ENCODE assay signal across 11 cellular contexts in the genomic region with DNA sequence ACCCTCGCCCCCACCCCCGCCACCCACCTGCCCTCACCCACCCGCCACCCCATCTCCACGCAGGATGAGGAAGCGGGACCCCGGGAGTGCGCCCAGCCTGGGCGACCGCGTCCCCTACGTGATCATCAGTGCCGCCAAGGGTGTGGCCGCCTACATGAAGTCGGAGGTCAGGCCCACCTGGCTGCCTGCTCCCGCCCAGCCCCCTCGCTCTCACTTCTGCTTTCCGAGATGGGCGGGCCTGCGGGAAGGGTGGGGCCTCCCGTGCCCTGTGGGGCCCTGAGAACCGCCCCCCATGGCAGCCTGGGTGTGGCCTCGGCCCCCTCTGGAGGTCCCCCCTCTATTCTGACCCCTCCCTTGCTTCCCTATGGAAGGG. TPM values are rescaled to one million over a fixed set of nuclear protein-coding genes. Genes with fewer than 3 reads are reported as not detected.
A peak's percentile ranks its signal among the peaks of the same experiment; 100 is the strongest.
DNase-seq lines count a peak whose midpoint lies in the region; ATAC-seq, FAIRE-seq and TF ChIP-seq lines count a peak whose summit lies in the region.
"Had no signal": no experiment of that assay in that cellular context is flagged by ENCODE, and none has a peak within 500 bp of the region (broad histone marks: within the 10 kb centered on the region; RNA-seq: fewer than 3 reads in every experiment).

No MANE protein-coding gene starts in this region.

- intact Hi-C loops in HepG2 (cut with micrococcal nuclease; ENCODE audit: unreplicated experiment), result no loop called here
- intact Hi-C loops in esophagus muscularis mucosa (cut with DNase I), result no loop called here

- no peak for TF ChIP-seq RAD21 in HepG2 (CRISPR knock-in tag; IDR thresholded peaks at IDR 0.05)

- CTCF ChIA-PET in HepG2 (lab: Yijun Ruan, JAX; ENCODE audit: low intra/inter-chr PET ratio, low total read pairs), result interaction anchor here (1.8 kb wide), 1 partner anchor 47 kb away, joined by 12 read pairs; no protein-coding TSS in a partner anchor

- H3K4me1 ChIP-seq in HepG2 (ENCODE audit: insufficient read depth, low read length), result peaks cover 7% of the 10 kb centered on the region
- peaks cover 4 to 22% (median 13%) of the 10 kb centered on the region in 4 donors for H3K4me1 ChIP-seq in esophagus muscularis mucosa

- FAIRE-seq in HepG2 (lab: Jason Lieb, UNC), result no peak

- no TSS peak for BruUV-seq in HepG2 (replicated peaks; lab: Mats Ljungman, UMichigan)

- ATAC-seq in GM18511 (IDR thresholded peaks at IDR 0.05; ENCODE audit: unreplicated experiment), result peak; percentile 64
- ATAC-seq in HG02571 (IDR thresholded peaks at IDR 0.05; ENCODE audit: unreplicated experiment), result peak; percentile 42
- no peak for ATAC-seq in HepG2
- no peak for ATAC-seq in GM21367 (IDR thresholded peaks at IDR 0.05; ENCODE audit: unreplicated experiment)

- H3K4me3 ChIP-seq in HepG2 (replicated peaks in 1 of 3; ENCODE audit: insufficient read depth in 1 of 3, low read depth in 2 of 3, low read length in 3 of 3) (no peak overlapping the region), esophagus muscularis mucosa (no peak overlapping the region)

- no peak overlapping the region for H3K27ac ChIP-seq in HepG2 (ENCODE audit: extremely low read length, insufficient read depth, low read length)
- H3K27ac ChIP-seq in esophagus muscularis mucosa (replicated peaks in 1 of 4), result no peak overlapping the region

- peak; percentile 96 for DNase-seq in NAMALWA (ENCODE audit: low spot score)
- no peak for DNase-seq in HepG2 (ENCODE audit: low spot score)
- no peak for DNase-seq in activated T-cell treated with anti-CD3 and anti-CD28 coated beads, Interleukin-2, amount 50 U/mL, for 1 hour
- no peak for DNase-seq in NCI-H1930 (lab: John Stamatoyannopoulos, UW)
- DNase-seq in esophagus muscularis mucosa (ENCODE audit: extremely low spot score), result no peak
- DNase-seq: activated CD8-positive, alpha-beta memory T cell treated with anti-CD3 and anti-CD28 coated beads, Interleukin-2, amount 10 ng/mL, durations not matched to agents 7 days and 5 days; NCI-H1694 had no signal

- no peaks in the 10 kb centered on the region for H3K79me2 ChIP-seq in HepG2 (ENCODE audit: insufficient read depth, low read length)

- H2AFZ ChIP-seq in HepG2 (ENCODE audit: low read length), result no peak overlapping the region

- TF ChIP-seq CTCF in HepG2 (CRISPR knock-in tag; IDR thresholded peaks at IDR 0.05) (no peak), esophagus muscularis mucosa (IDR thresholded peaks at IDR 0.05) (no peak)

- TF ChIP-seq EP300 in HepG2 (IDR thresholded peaks at IDR 0.05; ENCODE audit: low read depth in 2 of 2, low read length in 2 of 2) (no peak), HepG2 (CRISPR knock-in tag; IDR thresholded peaks at IDR 0.05; ENCODE audit: borderline replicate concordance) (no peak), esophagus muscularis mucosa (IDR thresholded peaks at IDR 0.05) (no peak)

- H3K9ac ChIP-seq in HepG2 (ENCODE audit: insufficient read depth, low read depth, low read length), result no peak overlapping the region

- peaks cover 1 to 3% of the 10 kb centered on the region in 2 experiments; a peak in 1 of 5 replicates for H3K36me3 ChIP-seq in HepG2 (replicated peaks in 1 of 2; ENCODE audit: control insufficient read depth in 1 of 2, insufficient read depth in 2 of 2, low read length in 2 of 2)
- H3K36me3 ChIP-seq in esophagus muscularis mucosa, result peaks cover 0 to 20% (median 5%) of the 10 kb centered on the region in 4 donors

- TF ChIP-seq POLR2A in HepG2 (IDR thresholded peaks at IDR 0.05; ENCODE audit: insufficient read depth in 1 of 2, low read depth in 2 of 2, low read length in 2 of 2) (no peak), esophagus muscularis mucosa (IDR thresholded peaks at IDR 0.05; ENCODE audit: low read depth) (no peak)

- WGBS in HepG2 (ENCODE audit: low lambda C conversion rate), result 100% methylated on average over 3 of the region's 22 CpGs
- 55% methylated on average over 7 of the region's 22 CpGs for WGBS in esophagus muscularis mucosa

- POLR2A ChIA-PET in HepG2 (lab: Yijun Ruan, JAX), result no interaction called here

- H3K9me3 ChIP-seq in HepG2 (ENCODE audit: low read length) (no peaks in the 10 kb centered on the region), esophagus muscularis mucosa (no peaks in the 10 kb centered on the region)

- no peaks in the 10 kb centered on the region for H4K20me1 ChIP-seq in HepG2 (ENCODE audit: insufficient read depth, low read length)

- in situ Hi-C loops in HepG2 (cut with HindIII; ENCODE audit: extremely low pct_ligation_motif_present, low pct_unique_long_range_greater_than_20kb), result no loop called here

- no peak overlapping the region for H3K4me2 ChIP-seq in HepG2 (ENCODE audit: low read depth, low read length)

- H3K27me3 ChIP-seq in HepG2 (ENCODE audit: control insufficient read depth in 1 of 2, insufficient read depth in 2 of 2, low read length in 2 of 2), result no peaks in the 10 kb centered on the region
- peaks cover 0 to 46% (median 29%) of the 10 kb centered on the region in 4 donors for H3K27me3 ChIP-seq in esophagus muscularis mucosa

RNA-seq across cellular contexts. Expression of a gene that starts 3.1 kb away (rescaled TPM):
- total RNA-seq in HepG2 (2016; rRNA removed; fragmentation: Illumina TruSeq; extraction: Trizol) (0.04 TPM in 1 of 2 replicates, not detected in the other), esophagus muscularis mucosa (under 1 TPM in 1 of 4 donors, not detected in 3; 0.17 TPM)
- total RNA-seq in HepG2 (2016; cell fraction: cytosol; rRNA removed; fragmentation: Illumina TruSeq; extraction: Trizol; ENCODE audit: low read depth), result not detected in 2 replicates
- 0.13 and 0.15 TPM in 2 replicates for total RNA-seq in HepG2 (2016; cell fraction: insoluble cytoplasmic fraction; rRNA removed; fragmentation: Illumina TruSeq; extraction: Trizol)
- total RNA-seq in HepG2 (2016; cell fraction: membrane; rRNA removed; fragmentation: Illumina TruSeq; extraction: Trizol), result not detected in 2 replicates
- not detected in 2 replicates for total RNA-seq in HepG2 (2016; cell fraction: nucleus; rRNA removed; fragmentation: Illumina TruSeq; extraction: Trizol)
- polyA plus RNA-seq in HepG2 (2011; rRNA removed), result 0.04 TPM in 1 of 2 replicates, not detected in the other
- polyA plus RNA-seq in HepG2 (2011; cell fraction: cytosol; rRNA removed), result not detected in 2 replicates
- polyA plus RNA-seq in HepG2 (2011; cell fraction: nucleus; rRNA removed), result 0.21 TPM in 1 of 2 replicates, not detected in the other
- polyA plus RNA-seq in HepG2 (2012), result not detected in 2 replicates
- polyA plus RNA-seq in HepG2 (2016; cell fraction: cytosol; fragmentation: Illumina TruSeq; extraction: Trizol; ENCODE audit: low read depth), result 0.10 TPM in 1 of 2 replicates, not detected in the other
- polyA plus RNA-seq in HepG2 (2016; cell fraction: insoluble cytoplasmic fraction; fragmentation: Illumina TruSeq; extraction: Trizol; ENCODE audit: low read depth), result not detected in 2 replicates
- 0.07 TPM in 1 of 2 replicates, not detected in the other for polyA plus RNA-seq in HepG2 (2016; cell fraction: membrane; fragmentation: Illumina TruSeq; extraction: Trizol; ENCODE audit: low read depth)
- polyA plus RNA-seq in HepG2 (2016; cell fraction: nucleus; fragmentation: Illumina TruSeq; extraction: Trizol; ENCODE audit: insufficient read depth, low read depth), result 0.53 TPM in 1 of 2 replicates, not detected in the other
- polyA minus RNA-seq in HepG2 (2011; rRNA and poly(A)+ RNA removed; ENCODE audit: low replicate concordance), result 0.51 TPM in 1 of 2 replicates, not detected in the other
- not detected in 2 replicates for polyA minus RNA-seq in HepG2 (2011; cell fraction: cytosol; rRNA and poly(A)+ RNA removed)
- not detected in 2 replicates for polyA minus RNA-seq in HepG2 (2011; cell fraction: nucleus; rRNA and poly(A)+ RNA removed)

RNA-seq across cellular contexts. Expression of a gene that starts 17.0 kb away (rescaled TPM):
- total RNA-seq in HepG2 (2016; rRNA removed; fragmentation: Illumina TruSeq; extraction: Trizol) (0.67 TPM in 1 of 2 replicates, not detected in the other), esophagus muscularis mucosa (not detected)
- not detected in 2 replicates for total RNA-seq in HepG2 (2016; cell fraction: cytosol; rRNA removed; fragmentation: Illumina TruSeq; extraction: Trizol; ENCODE audit: low read depth)
- not detected in 2 replicates for total RNA-seq in HepG2 (2016; cell fraction: insoluble cytoplasmic fraction; rRNA removed; fragmentation: Illumina TruSeq; extraction: Trizol)
- not detected in 2 replicates for total RNA-seq in HepG2 (2016; cell fraction: membrane; rRNA removed; fragmentation: Illumina TruSeq; extraction: Trizol)
- total RNA-seq in HepG2 (2016; cell fraction: nucleus; rRNA removed; fragmentation: Illumina TruSeq; extraction: Trizol), result not detected in 2 replicates
- polyA plus RNA-seq in HepG2 (2011; rRNA removed), result 0.01 TPM in 1 of 2 replicates, not detected in the other
- 0.01 and 0.03 TPM in 2 replicates for polyA plus RNA-seq in HepG2 (2011; cell fraction: cytosol; rRNA removed)
- polyA plus RNA-seq in HepG2 (2011; cell fraction: nucleus; rRNA removed), result 0.05 and 0.24 TPM in 2 replicates
- not detected in 2 replicates for polyA plus RNA-seq in HepG2 (2012)
- polyA plus RNA-seq in HepG2 (2016; cell fraction: cytosol; fragmentation: Illumina TruSeq; extraction: Trizol; ENCODE audit: low read depth), result not detected in 2 replicates
- not detected in 2 replicates for polyA plus RNA-seq in HepG2 (2016; cell fraction: insoluble cytoplasmic fraction; fragmentation: Illumina TruSeq; extraction: Trizol; ENCODE audit: low read depth)
- not detected in 2 replicates for polyA plus RNA-seq in HepG2 (2016; cell fraction: membrane; fragmentation: Illumina TruSeq; extraction: Trizol; ENCODE audit: low read depth)
- polyA plus RNA-seq in HepG2 (2016; cell fraction: nucleus; fragmentation: Illumina TruSeq; extraction: Trizol; ENCODE audit: insufficient read depth, low read depth), result not detected in 2 replicates
- not detected in 2 replicates for polyA minus RNA-seq in HepG2 (2011; rRNA and poly(A)+ RNA removed; ENCODE audit: low replicate concordance)
- not detected in 2 replicates for polyA minus RNA-seq in HepG2 (2011; cell fraction: cytosol; rRNA and poly(A)+ RNA removed)
- not detected in 2 replicates for polyA minus RNA-seq in HepG2 (2011; cell fraction: nucleus; rRNA and poly(A)+ RNA removed)
- total RNA-seq: activated CD8-positive, alpha-beta memory T cell treated with anti-CD3 and anti-CD28 coated beads, Interleukin-2, amount 10 ng/mL, durations not matched to agents 7 days and 5 days; mucosa of gallbladder had no signal

RNA-seq across cellular contexts. Expression of a gene that starts 31.5 kb away (rescaled TPM):
- 39.5 and 54.0 TPM in 2 replicates for total RNA-seq in HepG2 (2016; rRNA removed; fragmentation: Illumina TruSeq; extraction: Trizol)
- total RNA-seq in HepG2 (2016; cell fraction: cytosol; rRNA removed; fragmentation: Illumina TruSeq; extraction: Trizol; ENCODE audit: low read depth), result 15.4 and 20.6 TPM in 2 replicates
- 36.3 and 68.3 TPM in 2 replicates for total RNA-seq in HepG2 (2016; cell fraction: insoluble cytoplasmic fraction; rRNA removed; fragmentation: Illumina TruSeq; extraction: Trizol)
- total RNA-seq in HepG2 (2016; cell fraction: membrane; rRNA removed; fragmentation: Illumina TruSeq; extraction: Trizol), result 13.4 and 21.6 TPM in 2 replicates
- total RNA-seq in HepG2 (2016; cell fraction: nucleus; rRNA removed; fragmentation: Illumina TruSeq; extraction: Trizol), result 45.6 and 51.7 TPM in 2 replicates
- 17.4 and 18.6 TPM in 2 replicates for polyA plus RNA-seq in HepG2 (2011; rRNA removed)
- polyA plus RNA-seq in HepG2 (2011; cell fraction: cytosol; rRNA removed), result 8.8 and 21.4 TPM in 2 replicates
- 130 and 225 TPM in 2 replicates for polyA plus RNA-seq in HepG2 (2011; cell fraction: nucleus; rRNA removed)
- polyA plus RNA-seq in HepG2 (2012), result 15.4 and 19.9 TPM in 2 replicates
- 6.4 and 7.1 TPM in 2 replicates for polyA plus RNA-seq in HepG2 (2016; cell fraction: cytosol; fragmentation: Illumina TruSeq; extraction: Trizol; ENCODE audit: low read depth)
- polyA plus RNA-seq in HepG2 (2016; cell fraction: insoluble cytoplasmic fraction; fragmentation: Illumina TruSeq; extraction: Trizol; ENCODE audit: low read depth), result 26.1 and 31.2 TPM in 2 replicates
- polyA plus RNA-seq in HepG2 (2016; cell fraction: membrane; fragmentation: Illumina TruSeq; extraction: Trizol; ENCODE audit: low read depth), result 9.7 and 12.0 TPM in 2 replicates
- polyA plus RNA-seq in HepG2 (2016; cell fraction: nucleus; fragmentation: Illumina TruSeq; extraction: Trizol; ENCODE audit: insufficient read depth, low read depth), result 109 and 111 TPM in 2 replicates
- 74.3 and 134 TPM in 2 replicates for polyA minus RNA-seq in HepG2 (2011; rRNA and poly(A)+ RNA removed; ENCODE audit: low replicate concordance)
- polyA minus RNA-seq in HepG2 (2011; cell fraction: cytosol; rRNA and poly(A)+ RNA removed), result 24.6 and 41.4 TPM in 2 replicates
- polyA minus RNA-seq in HepG2 (2011; cell fraction: nucleus; rRNA and poly(A)+ RNA removed), result 12.1 and 19.6 TPM in 2 replicates
- total RNA-seq in esophagus muscularis mucosa, result 10 to 100 TPM in 3 of 4 donors, 1 to 10 TPM in 1; 8.8 to 18.0 (median 11.6) TPM

RNA-seq across cellular contexts. Expression of a gene that starts 39.4 kb away (rescaled TPM):
- 11.7 and 13.5 TPM in 2 replicates for total RNA-seq in HepG2 (2016; rRNA removed; fragmentation: Illumina TruSeq; extraction: Trizol)
- total RNA-seq in HepG2 (2016; cell fraction: cytosol; rRNA removed; fragmentation: Illumina TruSeq; extraction: Trizol; ENCODE audit: low read depth), result 1.7 and 2.8 TPM in 2 replicates
- 11.7 and 13.1 TPM in 2 replicates for total RNA-seq in HepG2 (2016; cell fraction: insoluble cytoplasmic fraction; rRNA removed; fragmentation: Illumina TruSeq; extraction: Trizol)
- total RNA-seq in HepG2 (2016; cell fraction: membrane; rRNA removed; fragmentation: Illumina TruSeq; extraction: Trizol), result 5.8 and 8.2 TPM in 2 replicates
- total RNA-seq in HepG2 (2016; cell fraction: nucleus; rRNA removed; fragmentation: Illumina TruSeq; extraction: Trizol), result 7.5 and 8.1 TPM in 2 replicates
- 10.3 and 15.9 TPM in 2 replicates for polyA plus RNA-seq in HepG2 (2011; rRNA removed)
- 10.6 and 16.6 TPM in 2 replicates for polyA plus RNA-seq in HepG2 (2011; cell fraction: cytosol; rRNA removed)
- polyA plus RNA-seq in HepG2 (2011; cell fraction: nucleus; rRNA removed), result 35.4 and 44.9 TPM in 2 replicates
- 8.7 and 11.8 TPM in 2 replicates for polyA plus RNA-seq in HepG2 (2012)
- polyA plus RNA-seq in HepG2 (2016; cell fraction: cytosol; fragmentation: Illumina TruSeq; extraction: Trizol; ENCODE audit: low read depth), result 1.6 and 2.2 TPM in 2 replicates
- polyA plus RNA-seq in HepG2 (2016; cell fraction: insoluble cytoplasmic fraction; fragmentation: Illumina TruSeq; extraction: Trizol; ENCODE audit: low read depth), result 12.2 and 13.2 TPM in 2 replicates
- polyA plus RNA-seq in HepG2 (2016; cell fraction: membrane; fragmentation: Illumina TruSeq; extraction: Trizol; ENCODE audit: low read depth), result 4.7 and 5.2 TPM in 2 replicates
- polyA plus RNA-seq in HepG2 (2016; cell fraction: nucleus; fragmentation: Illumina TruSeq; extraction: Trizol; ENCODE audit: insufficient read depth, low read depth), result 17.3 and 19.8 TPM in 2 replicates
- polyA minus RNA-seq in HepG2 (2011; rRNA and poly(A)+ RNA removed; ENCODE audit: low replicate concordance), result 20.5 and 64.7 TPM in 2 replicates
- polyA minus RNA-seq in HepG2 (2011; cell fraction: cytosol; rRNA and poly(A)+ RNA removed), result 7.3 and 8.6 TPM in 2 replicates
- polyA minus RNA-seq in HepG2 (2011; cell fraction: nucleus; rRNA and poly(A)+ RNA removed), result 14.4 and 16.1 TPM in 2 replicates
- 100 to 1,000 TPM; 123 to 224 (median 191) TPM for total RNA-seq in esophagus muscularis mucosa

RNA-seq across cellular contexts. Expression of a gene that starts 50.2 kb away (rescaled TPM):
- total RNA-seq in HepG2 (2016; rRNA removed; fragmentation: Illumina TruSeq; extraction: Trizol) (not detected in 2 replicates), esophagus muscularis mucosa (1 to 10 TPM in 2 of 4 donors, under 1 TPM in 2; 0.17 to 3.7 (median 0.81) TPM)
- total RNA-seq in HepG2 (2016; cell fraction: cytosol; rRNA removed; fragmentation: Illumina TruSeq; extraction: Trizol; ENCODE audit: low read depth), result not detected in 2 replicates
- total RNA-seq in HepG2 (2016; cell fraction: insoluble cytoplasmic fraction; rRNA removed; fragmentation: Illumina TruSeq; extraction: Trizol), result not detected in 2 replicates
- total RNA-seq in HepG2 (2016; cell fraction: membrane; rRNA removed; fragmentation: Illumina TruSeq; extraction: Trizol), result not detected in 2 replicates
- not detected in 2 replicates for total RNA-seq in HepG2 (2016; cell fraction: nucleus; rRNA removed; fragmentation: Illumina TruSeq; extraction: Trizol)
- polyA plus RNA-seq in HepG2 (2011; rRNA removed), result not detected in 2 replicates
- not detected in 2 replicates for polyA plus RNA-seq in HepG2 (2011; cell fraction: cytosol; rRNA removed)
- polyA plus RNA-seq in HepG2 (2011; cell fraction: nucleus; rRNA removed), result 0.10 and 0.14 TPM in 2 replicates
- polyA plus RNA-seq in HepG2 (2012), result 0.05 and 0.16 TPM in 2 replicates
- not detected in 2 replicates for polyA plus RNA-seq in HepG2 (2016; cell fraction: cytosol; fragmentation: Illumina TruSeq; extraction: Trizol; ENCODE audit: low read depth)
- not detected in 2 replicates for polyA plus RNA-seq in HepG2 (2016; cell fraction: insoluble cytoplasmic fraction; fragmentation: Illumina TruSeq; extraction: Trizol; ENCODE audit: low read depth)
- not detected in 2 replicates for polyA plus RNA-seq in HepG2 (2016; cell fraction: membrane; fragmentation: Illumina TruSeq; extraction: Trizol; ENCODE audit: low read depth)
- not detected in 2 replicates for polyA plus RNA-seq in HepG2 (2016; cell fraction: nucleus; fragmentation: Illumina TruSeq; extraction: Trizol; ENCODE audit: insufficient read depth, low read depth)
- polyA minus RNA-seq in HepG2 (2011; rRNA and poly(A)+ RNA removed; ENCODE audit: low replicate concordance), result not detected in 2 replicates
- polyA minus RNA-seq in HepG2 (2011; cell fraction: cytosol; rRNA and poly(A)+ RNA removed), result not detected in 2 replicates
- polyA minus RNA-seq in HepG2 (2011; cell fraction: nucleus; rRNA and poly(A)+ RNA removed), result not detected in 2 replicates

Comparison
In these comparisons a context has a peak if more than half of its experiments do, and no peak if none do; other contexts are left out.
1. ATAC-seq: peak in GM18511 (single experiment) and HG02571 (single experiment); none in HepG2 (single experiment) and GM21367 (single experiment).